Comparison of ENCODE assay signal across 9 cellular contexts in genomic region chr7:84195295-84196006, GRCh38. TPM values are rescaled to one million over a fixed set of nuclear protein-coding genes. Genes with fewer than 3 reads are reported as not detected.
DNase-seq lines count a peak whose midpoint lies in the region; TF ChIP-seq lines count a peak whose summit lies in the region.
"Had no signal": no experiment of that assay in that cellular context is flagged by ENCODE, and none has a peak within 500 bp of the region (broad histone marks: within the 10 kb centered on the region; RNA-seq: fewer than 3 reads in every experiment).

No MANE protein-coding gene starts in this region.

- TF ChIP-seq POLR2A in thyroid gland (IDR thresholded peaks at IDR 0.05), result no peak

- no peaks in the 10 kb centered on the region for H3K9me3 Mint-ChIP-seq in activated CD4-positive, alpha-beta T cell treated with anti-CD3 and anti-CD28 coated beads, Interleukin-2, amount 10 ng/mL, durations not matched to agents 7 days and 5 days

- H3K9me2 ChIP-seq in Karpas-422 (replicated peaks; ENCODE audit: insufficient read depth, low read length), result no peaks in the 10 kb centered on the region

- no peaks in the 10 kb centered on the region for H3K36me3 Mint-ChIP-seq in activated CD4-positive, alpha-beta T cell treated with anti-CD3 and anti-CD28 coated beads, Interleukin-2, amount 10 ng/mL, durations not matched to agents 7 days and 5 days (ENCODE audit: low read depth)

- intact Hi-C loops in thyroid gland (cut with DNase I), result no loop called here

- no peak for DNase-seq in activated CD4-positive, alpha-beta T cell treated with anti-CD3 and anti-CD28 coated beads, Interleukin-2, amount 10 ng/mL, durations not matched to agents 7 days and 5 days
- DNase-seq in activated CD4-positive, alpha-beta T cell treated with anti-CD3 and anti-CD28 coated beads, Interleukin-2, amount 50 U/mL, for 48 hours, result no peak
- no peak for DNase-seq in adipocyte (ENCODE audit: low read depth)
- peak; percentile 15 for DNase-seq in inferior parietal cortex (ENCODE audit: extremely low spot score)
- DNase-seq in thyroid gland, result no peak
- no peak for DNase-seq in hepatic stellate cell (ENCODE audit: low spot score)
- no peak for DNase-seq in Karpas-422
- no peak for DNase-seq in cortex of kidney (lab: John Stamatoyannopoulos, UW)

- POLR2A ChIA-PET in activated CD4-positive, alpha-beta T cell treated with anti-CD3 and anti-CD28 coated beads, Interleukin-2, amount 10 ng/mL, durations not matched to agents 7 days and 5 days (lab: Charles Lee), result no interaction called here

- peaks cover 6% of the 10 kb centered on the region for H3K27me3 Mint-ChIP-seq in activated CD4-positive, alpha-beta T cell treated with anti-CD3 and anti-CD28 coated beads, Interleukin-2, amount 10 ng/mL, durations not matched to agents 7 days and 5 days

- peak overlapping the region; percentile 85 for H3K27ac Mint-ChIP-seq in activated CD4-positive, alpha-beta T cell treated with anti-CD3 and anti-CD28 coated beads, Interleukin-2, amount 10 ng/mL, durations not matched to agents 7 days and 5 days

- H3K4me2 ChIP-seq in Karpas-422 (ENCODE audit: low read depth, low read length, poor library complexity, severe bottlenecking), result no peak overlapping the region
- H3K4me2 ChIP-seq: BLaER1 had no signal

- H3K9ac ChIP-seq in adipocyte (ENCODE audit: low read length), result peak overlapping the region; percentile 83
- no peak overlapping the region for H3K9ac ChIP-seq in Karpas-422 (ENCODE audit: low read length)
- H3K9ac ChIP-seq: BLaER1 had no signal

- H3K9me3 ChIP-seq in adipocyte (ENCODE audit: control insufficient read depth, low read length) (no peaks in the 10 kb centered on the region), thyroid gland (no peaks in the 10 kb centered on the region), Karpas-422 (ENCODE audit: low read length) (peaks cover 10% of the 10 kb centered on the region; the same call in 1 of the 2 replicates)
- H3K9me3 ChIP-seq: BLaER1 had no signal

- H3K27me3 ChIP-seq in adipocyte (replicated peaks; ENCODE audit: control insufficient read depth, insufficient read depth, low read length) (no peaks in the 10 kb centered on the region), thyroid gland (no peaks in the 10 kb centered on the region), Karpas-422 (ENCODE audit: low read length) (no peaks in the 10 kb centered on the region)
- H3K27me3 ChIP-seq: BLaER1 had no signal

- H3K4me3 ChIP-seq in adipocyte (ENCODE audit: low read length) (peak overlapping the region; percentile 89), thyroid gland (replicated peaks in 1 of 3) (peak overlapping the region in 2 of 3 donors; percentile 17 to 50), Karpas-422 (ENCODE audit: low read length) (no peak overlapping the region)
- H3K4me3 ChIP-seq: BLaER1 had no signal

- WGBS in thyroid gland, 2 donors, result 35% methylated on average over 6 of the region's 6 CpGs

- H3K36me3 ChIP-seq in adipocyte (ENCODE audit: control insufficient read depth, insufficient read depth, low read length, severe bottlenecking) (no peaks in the 10 kb centered on the region), thyroid gland (no peaks in the 10 kb centered on the region), Karpas-422 (ENCODE audit: insufficient read depth, low read length) (no peaks in the 10 kb centered on the region)
- H3K36me3 ChIP-seq: BLaER1 had no signal

- peak overlapping the region; percentile 94 for H3K4me3 Mint-ChIP-seq in activated CD4-positive, alpha-beta T cell treated with anti-CD3 and anti-CD28 coated beads, Interleukin-2, amount 10 ng/mL, durations not matched to agents 7 days and 5 days

- CTCF ChIA-PET in activated CD4-positive, alpha-beta T cell treated with anti-CD3 and anti-CD28 coated beads, Interleukin-2, amount 10 ng/mL, durations not matched to agents 7 days and 5 days (lab: Charles Lee), result no interaction called here

- H3K4me1 Mint-ChIP-seq in activated CD4-positive, alpha-beta T cell treated with anti-CD3 and anti-CD28 coated beads, Interleukin-2, amount 10 ng/mL, durations not matched to agents 7 days and 5 days, result peaks cover 32% of the 10 kb centered on the region

- no peak for TF ChIP-seq CTCF in thyroid gland (IDR thresholded peaks at IDR 0.05)

- H3K27ac ChIP-seq in thyroid gland (peak overlapping the region in 2 of 3 donors; percentile 12 to 50), Karpas-422 (ENCODE audit: low read length) (no peak overlapping the region)
- H3K27ac ChIP-seq: BLaER1 had no signal

- peaks cover 22% of the 10 kb centered on the region for H3K4me1 ChIP-seq in adipocyte (ENCODE audit: control insufficient read depth, insufficient read depth, low read length)
- no peaks in the 10 kb centered on the region for H3K4me1 ChIP-seq in thyroid gland
- no peaks in the 10 kb centered on the region for H3K4me1 ChIP-seq in Karpas-422 (ENCODE audit: low read length)
- H3K4me1 ChIP-seq: BLaER1 had no signal

- no peak overlapping the region for H2AFZ ChIP-seq in Karpas-422 (ENCODE audit: low read length)

- no peaks in the 10 kb centered on the region for H3K79me2 ChIP-seq in Karpas-422 (ENCODE audit: low read length)

- no peaks in the 10 kb centered on the region for H4K20me1 ChIP-seq in Karpas-422 (ENCODE audit: insufficient read depth, low read depth, low read length)
- H4K20me1 ChIP-seq: BLaER1 had no signal

RNA-seq across cellular contexts. Expression of gene SEMA3A, which starts 0.9 kb away (rescaled TPM):
- 1 to 10 TPM; 1.3 to 1.4 TPM for total RNA-seq in activated CD4-positive, alpha-beta T cell treated with anti-CD3 and anti-CD28 coated beads, Interleukin-2, amount 10 ng/mL, durations not matched to agents 7 days and 5 days
- total RNA-seq in thyroid gland, result 10 to 100 TPM in 2 of 4 donors, 1 to 10 TPM in 2; 6.5 to 18.0 (median 13.0) TPM
- not detected in 2 replicates for total RNA-seq in Karpas-422 (2014; rRNA removed; shearing (Covaris generic); ENCODE audit: low replicate concordance)
